ENCODE assay signal across 20 cellular contexts in genomic region chr20:25301357-25301920, GRCh38. TPM values are rescaled to one million over a fixed set of nuclear protein-coding genes. Genes with fewer than 3 reads are reported as not detected.
A peak's percentile ranks its signal among the peaks of the same experiment; 100 is the strongest.
DNase-seq lines count a peak whose midpoint lies in the region; ATAC-seq and TF ChIP-seq lines count a peak whose summit lies in the region.
"Had no signal": no experiment of that assay in that cellular context is flagged by ENCODE, and none has a peak within 500 bp of the region (broad histone marks: within the 10 kb centered on the region; RNA-seq: fewer than 3 reads in every experiment).

No MANE protein-coding gene starts in this region.

- dilution Hi-C loops in mammary epithelial cell (cut with HindIII; ENCODE audit: low sequenced_read_pairs) = no loop called here

- BruUV-seq in MCF 10A (replicated peaks; lab: Mats Ljungman, UMichigan) (no TSS peak), mammary epithelial cell (replicated peaks; lab: Mats Ljungman, UMichigan) (no TSS peak)

- H4K20me1 ChIP-seq in mammary epithelial cell (ENCODE audit: insufficient read depth, low read length) = peaks cover 3% of the 10 kb centered on the region

- H3K4me3 Mint-ChIP-seq in MCF 10A (ENCODE audit: unreplicated experiment) = no peak overlapping the region
- H3K4me3 Mint-ChIP-seq: activated naive CD4-positive, alpha-beta T cell treated with anti-CD3 and anti-CD28 coated beads, Interleukin-2, amount 50 U/mL, for 24 hours; brain; H9 had no signal

- in situ Hi-C loops in mammary epithelial cell (cut with MboI; ENCODE audit: low sequenced_read_pairs in 2 of 2) = loop anchor here in 1 of 2 donors (5.0 to 25.0 kb wide), 6 partner anchors 89 to 561 kb away; partner anchors contain the start of genes ACSS1 and ZNF337

- H3K4me1 Mint-ChIP-seq in MCF 10A (ENCODE audit: insufficient read depth, unreplicated experiment) = peaks cover 8% of the 10 kb centered on the region
- H3K4me1 Mint-ChIP-seq: activated naive CD4-positive, alpha-beta T cell treated with anti-CD3 and anti-CD28 coated beads, Interleukin-2, amount 50 U/mL, for 24 hours had no signal

- CTCF ChIA-PET in MCF 10A (lab: Yijun Ruan, JAX) (interaction anchor here (0.6 to 6.0 kb wide), 6 partner anchors 9 to 239 kb away, joined by 3 to 79 read pairs (median 5); partner anchors contain the start of gene PYGB), mammary epithelial cell (lab: Charles Lee; ENCODE audit: low non-redundant PET) (interaction anchor here (0.5 kb wide), 1 partner anchor 96 kb away, joined by 3 read pairs; no protein-coding TSS in a partner anchor)

- no peaks in the 10 kb centered on the region for H3K27me3 ChIP-seq in mammary epithelial cell (ENCODE audit: insufficient read depth, low read length)
- no peaks in the 10 kb centered on the region for H3K27me3 ChIP-seq in stomach smooth muscle (ENCODE audit: control insufficient read depth in 1 of 2, insufficient read depth in 2 of 2, low read length in 2 of 2)
- H3K27me3 ChIP-seq: stomach had no signal

- no peak overlapping the region for H2AFZ ChIP-seq in mammary epithelial cell (ENCODE audit: low read depth, low read length)

- H3K9ac ChIP-seq in mammary epithelial cell (ENCODE audit: insufficient read depth, low read length) (no peak overlapping the region), stomach smooth muscle (ENCODE audit: low read length in 2 of 2) (no peak overlapping the region)

- POLR2A ChIA-PET in MCF 10A (lab: Yijun Ruan, JAX) = interaction anchor here (0.7 to 3.4 kb wide), 11 partner anchors 9 to 308 kb away, joined by 3 to 29 read pairs (median 4); partner anchors contain the start of genes ABHD12 and PYGB

- H3K4me3 ChIP-seq in mammary epithelial cell (replicated peaks in 1 of 3; ENCODE audit: insufficient read depth in 1 of 3, low read depth in 2 of 3, low read length in 3 of 3) (no peak overlapping the region), stomach smooth muscle (ENCODE audit: low read length in 2 of 2) (no peak overlapping the region)
- H3K4me3 ChIP-seq: GM12878, stomach had no signal

- peaks cover 31% of the 10 kb centered on the region for H3K4me1 ChIP-seq in mammary epithelial cell (ENCODE audit: insufficient read depth, low read length)
- peaks cover 8% of the 10 kb centered on the region for H3K4me1 ChIP-seq in stomach smooth muscle (ENCODE audit: control insufficient read depth, insufficient read depth, low read length)

- H3K4me2 ChIP-seq in mammary epithelial cell (ENCODE audit: insufficient read depth, low read depth, low read length) = no peak overlapping the region

- DNase-seq in MCF 10A (ENCODE audit: unreplicated experiment) (peak; percentile 24), mammary epithelial cell (no peak), cerebellar cortex (ENCODE audit: low spot score) (peak; percentile 44), left ventricle myocardium superior (peak; percentile 35), AG08396 (ENCODE audit: low spot score) (no peak), ureter (ENCODE audit: low spot score) (no peak), NCI-H2227 treated with DMSO at 0.1 percent for 48 hours (lab: John Stamatoyannopoulos, UW) (no peak)
- DNase-seq: activated CD4-positive, CD25-positive, alpha-beta regulatory T cell treated with anti-CD3 and anti-CD28 coated beads, Interleukin-2, amount 50 U/mL, for 72 hours; activated CD8-positive, alpha-beta memory T cell treated with anti-CD3 and anti-CD28 coated beads, Interleukin-2, amount 50 U/mL, for 4 hours; H9; NCI-H1694; NCI-H345; SIG-M5; stimulated activated CD4-positive, alpha-beta T cell treated with anti-CD3 and anti-CD28 coated beads, Interleukin-12 subunit alpha, Interleukin-12 subunit beta, amount 100 ng/mL, for 4 hours; stomach had no signal

- no peak overlapping the region for H3K27ac ChIP-seq in mammary epithelial cell (ENCODE audit: insufficient read depth, low read depth, low read length)
- peak overlapping the region; percentile 11 for H3K27ac ChIP-seq in stomach smooth muscle (ENCODE audit: low read length)
- H3K27ac ChIP-seq: stomach had no signal

- peaks cover 14% of the 10 kb centered on the region for H3K36me3 ChIP-seq in mammary epithelial cell (ENCODE audit: insufficient read depth, low read length)
- H3K36me3 ChIP-seq in stomach smooth muscle (ENCODE audit: control insufficient read depth in 2 of 2, insufficient read depth in 2 of 2, low read length in 2 of 2) = peaks cover 19 to 35% of the 10 kb centered on the region in 2 donors

- peaks cover 68% of the 10 kb centered on the region for H3K36me3 Mint-ChIP-seq in MCF 10A (ENCODE audit: insufficient read depth, unreplicated experiment)
- H3K36me3 Mint-ChIP-seq: activated naive CD4-positive, alpha-beta T cell treated with anti-CD3 and anti-CD28 coated beads, Interleukin-2, amount 50 U/mL, for 24 hours had no signal

- intact Hi-C loops in MCF 10A (cut with micrococcal nuclease) (no loop called here), mammary epithelial cell (cut with micrococcal nuclease) (loop anchor here (5.0 kb wide), 1 partner anchor 309 kb away; the partner anchor contains the start of gene APMAP), left ventricle myocardium superior (cut with micrococcal nuclease) (no loop called here)

- H3K27me3 Mint-ChIP-seq in MCF 10A (ENCODE audit: insufficient read depth, unreplicated experiment) = no peaks in the 10 kb centered on the region
- H3K27me3 Mint-ChIP-seq: activated naive CD4-positive, alpha-beta T cell treated with anti-CD3 and anti-CD28 coated beads, Interleukin-2, amount 50 U/mL, for 24 hours had no signal

- TF ChIP-seq CTCF in MCF 10A (IDR thresholded peaks at IDR 0.05; ENCODE audit: unreplicated experiment) = no peak
- TF ChIP-seq CTCF in mammary epithelial cell (conservative IDR thresholded peaks at IDR 0.05 in 1 of 2, IDR thresholded peaks at IDR 0.05 in 1 of 2; ENCODE audit: extremely low read depth in 1 of 2, insufficient read depth in 1 of 2, low read depth in 1 of 2, low read length in 2 of 2) = peak in 1 of 2 donors; percentile 2

- no peaks in the 10 kb centered on the region for H3K9me3 Mint-ChIP-seq in MCF 10A (ENCODE audit: unreplicated experiment)
- H3K9me3 Mint-ChIP-seq: activated naive CD4-positive, alpha-beta T cell treated with anti-CD3 and anti-CD28 coated beads, Interleukin-2, amount 50 U/mL, for 24 hours; brain; H9 had no signal

- peak overlapping the region; percentile 61 for H3K27ac Mint-ChIP-seq in MCF 10A (ENCODE audit: low read depth, unreplicated experiment)
- H3K27ac Mint-ChIP-seq: activated naive CD4-positive, alpha-beta T cell treated with anti-CD3 and anti-CD28 coated beads, Interleukin-2, amount 50 U/mL, for 24 hours had no signal

- H3K79me2 ChIP-seq in mammary epithelial cell (ENCODE audit: insufficient read depth, low read length) = no peaks in the 10 kb centered on the region

- 14% methylated on average over 6 of the region's 9 CpGs for WGBS in mammary epithelial cell (ENCODE audit: low coverage, missing lambda C conversion rate)

- no peaks in the 10 kb centered on the region for H3K9me3 ChIP-seq in mammary epithelial cell (replicated peaks; ENCODE audit: insufficient read depth, low read length)
- no peaks in the 10 kb centered on the region for H3K9me3 ChIP-seq in stomach smooth muscle (ENCODE audit: control insufficient read depth in 2 of 2, low read length in 2 of 2)
- H3K9me3 ChIP-seq: stomach had no signal

- ATAC-seq in left ventricle myocardium superior = peak; percentile 24
- ATAC-seq: GM12878, left lobe of liver had no signal

RNA-seq across cellular contexts. Expression of gene PYGB, which starts 53.6 kb away (rescaled TPM):
- total RNA-seq in MCF 10A (2022) (375 and 435 TPM in 2 replicates), mammary epithelial cell (1,000 to 10,000 TPM in 1 of 2 donors, 100 to 1,000 TPM in 1; 475 to 1,432 TPM), left ventricle myocardium superior (205 TPM), ureter (109 TPM)
- 284 TPM for polyA plus RNA-seq in mammary epithelial cell
- polyA minus RNA-seq in mammary epithelial cell = 595 TPM

Comparison
In these comparisons a context has a peak if more than half of its experiments do, and no peak if none do; other contexts are left out.
1. DNase-seq: peak in MCF 10A (single experiment), cerebellar cortex (single experiment) and left ventricle myocardium superior (single experiment); none in mammary epithelial cell (single experiment), AG08396 (single experiment), ureter (single experiment) and NCI-H2227 treated with DMSO at 0.1 percent for 48 hours (single experiment).